ENCODE assay signal across 8 cellular contexts in genomic region chr7:100477871-100478248, GRCh38. TPM values are rescaled to one million over a fixed set of nuclear protein-coding genes. Genes with fewer than 3 reads are reported as not detected.
DNase-seq lines count a peak whose midpoint lies in the region; ATAC-seq, FAIRE-seq and TF ChIP-seq lines count a peak whose summit lies in the region.

No MANE protein-coding gene starts in this region.

- H3K27ac ChIP-seq in SU-DHL-6 (ENCODE audit: low read depth, low read length) (peak overlapping the region; percentile 54), gastrocnemius medialis (peak overlapping the region; percentile 90 to 99 (median 94))

- H4K20me1 ChIP-seq in SU-DHL-6 (ENCODE audit: low read depth, low read length), result no peaks in the 10 kb centered on the region

- TF ChIP-seq CTCF in SU-DHL-6 (IDR thresholded peaks at IDR 0.05; ENCODE audit: insufficient read depth, low read length, poor library complexity, severe bottlenecking) (no peak), fibroblast of villous mesenchyme (IDR thresholded peaks at IDR 0.05; ENCODE audit: insufficient read depth, low read depth, low read length) (no peak), gastrocnemius medialis (IDR thresholded peaks at IDR 0.05 in 4 of 5, conservative IDR thresholded peaks at IDR 0.05 in 1 of 5) (no peak)

- in situ Hi-C loops in gastrocnemius medialis (cut with MboI; ENCODE audit: low sequenced_read_pairs in 4 of 4), result loop anchor here in 3 of 4 donors (5.0 to 10.0 kb wide), 3 partner anchors 64 to 217 kb away; partner anchors contain the start of gene GIGYF1 (in 2 of the 3)

- H3K4me2 ChIP-seq in SU-DHL-6 (ENCODE audit: low read depth, low read length, poor library complexity, severe bottlenecking), result peak overlapping the region; percentile 94

- TF ChIP-seq POLR2A in gastrocnemius medialis (IDR thresholded peaks at IDR 0.05), result no peak

- H2AFZ ChIP-seq in SU-DHL-6 (ENCODE audit: low read depth, low read length, severe bottlenecking), result peak overlapping the region; percentile 68

- H3K9me2 ChIP-seq in SU-DHL-6 (replicated peaks; ENCODE audit: insufficient read depth, low read length), result no peaks in the 10 kb centered on the region

- FAIRE-seq in frontal cortex (lab: Jason Lieb, UNC), result no peak

- H3K36me3 ChIP-seq in SU-DHL-6 (ENCODE audit: low read length) (no peaks in the 10 kb centered on the region), gastrocnemius medialis (peaks cover 0 to 11% of the 10 kb centered on the region in 2 donors)

- peaks cover 9% of the 10 kb centered on the region; the same call in 1 of the 2 replicates for H3F3A ChIP-seq in SU-DHL-6 (ENCODE audit: insufficient read depth)

- peak overlapping the region; percentile 88 for H3K9ac ChIP-seq in SU-DHL-6 (ENCODE audit: low read length)

- DNase-seq in fibroblast of villous mesenchyme (ENCODE audit: low read depth) (no peak), gastrocnemius medialis (no peak), DMS 273 (lab: John Stamatoyannopoulos, UW; ENCODE audit: unreplicated experiment) (no peak), T-helper 9 cell (no peak), frontal cortex (ENCODE audit: low spot score in 2 of 2) (no peak), NCI-H146 treated with DMSO at 0.1 percent for 48 hours (lab: John Stamatoyannopoulos, UW; ENCODE audit: unreplicated experiment) (no peak)

- H3K4me1 ChIP-seq in gastrocnemius medialis, result peaks cover 34 to 39% of the 10 kb centered on the region in 2 donors

- intact Hi-C loops in gastrocnemius medialis (cut with DNase I; ENCODE audit: low total_unique reads), result loop anchor here (2.0 to 10.0 kb wide), 4 partner anchors 41 to 227 kb away; partner anchors contain the start of genes AGFG2, GNB2, POP7 and PPP1R35

- peaks cover 19% of the 10 kb centered on the region; the same call in 1 of the 2 replicates for H3K79me2 ChIP-seq in SU-DHL-6 (ENCODE audit: insufficient read depth, low read length)

- H3K27me3 ChIP-seq in SU-DHL-6 (ENCODE audit: low read length), result no peaks in the 10 kb centered on the region
- no peaks in the 10 kb centered on the region for H3K27me3 ChIP-seq in gastrocnemius medialis

- H3K9me3 ChIP-seq in SU-DHL-6 (ENCODE audit: insufficient read depth, low read length) (no peaks in the 10 kb centered on the region), gastrocnemius medialis (no peaks in the 10 kb centered on the region)

- H3K4me3 ChIP-seq in GM08714 (ENCODE audit: low read length) (peak overlapping the region; percentile 76), SU-DHL-6 (ENCODE audit: insufficient read depth, low read length, poor library complexity, severe bottlenecking) (peak overlapping the region; percentile 93), fibroblast of villous mesenchyme (ENCODE audit: low read depth, low read length) (peak overlapping the region; percentile 97), gastrocnemius medialis (peak overlapping the region; percentile 96 to 100 (median 98))

- ATAC-seq in gastrocnemius medialis, result no peak

RNA-seq across cellular contexts. Expression of gene TSC22D4, which starts 1.2 kb away (rescaled TPM):
- 26.4 and 30.2 TPM in 2 replicates for total RNA-seq in fibroblast of villous mesenchyme
- total RNA-seq in gastrocnemius medialis, result 10 to 100 TPM; 14.3 to 25.5 (median 21.2) TPM
- total RNA-seq in frontal cortex, result 7.3 TPM

RNA-seq across cellular contexts. Expression of gene NYAP1, which starts 5.9 kb away (rescaled TPM):
- total RNA-seq in fibroblast of villous mesenchyme, result 0.43 and 0.64 TPM in 2 replicates
- total RNA-seq in gastrocnemius medialis, result under 1 TPM in 1 of 4 donors, not detected in 3; 0.29 TPM
- 55.0 TPM for total RNA-seq in frontal cortex

RNA-seq across cellular contexts. Expression of gene SPACDR, which starts 13.8 kb away (rescaled TPM):
- total RNA-seq in fibroblast of villous mesenchyme (not detected in 2 replicates), gastrocnemius medialis (under 1 TPM in 1 of 4 donors, not detected in 3; 0.29 TPM), frontal cortex (not detected)

RNA-seq across cellular contexts. Expression of gene PPP1R35, which starts 41.6 kb away (rescaled TPM):
- total RNA-seq in fibroblast of villous mesenchyme (14.8 and 15.1 TPM in 2 replicates), gastrocnemius medialis (10 to 100 TPM in 3 of 4 donors, 1 to 10 TPM in 1; 5.1 to 16.0 (median 13.0) TPM), frontal cortex (7.3 TPM)

RNA-seq across cellular contexts. Expression of gene MEPCE, which starts 48.2 kb away (rescaled TPM):
- total RNA-seq in fibroblast of villous mesenchyme, result 23.2 and 29.4 TPM in 2 replicates
- 10 to 100 TPM; 23.5 to 39.9 (median 28.6) TPM for total RNA-seq in gastrocnemius medialis
- total RNA-seq in frontal cortex, result 27.7 TPM

Comparison
In these comparisons a context has a peak if more than half of its experiments do, and no peak if none do; other contexts are left out.
1. RNA of gene NYAP1, which starts 5.9 kb away (total RNA-seq): 55.0 TPM in frontal cortex (single experiment); 0.43 to 0.64 TPM in fibroblast of villous mesenchyme and 0.29 TPM in gastrocnemius medialis; every median in the first group is over 10 times any median in the second.
2. Peak in every context shown above with its lines, with median percentiles within 50 percentile points of each other: H3K4me3 ChIP-seq.